In the genomic region with DNA sequence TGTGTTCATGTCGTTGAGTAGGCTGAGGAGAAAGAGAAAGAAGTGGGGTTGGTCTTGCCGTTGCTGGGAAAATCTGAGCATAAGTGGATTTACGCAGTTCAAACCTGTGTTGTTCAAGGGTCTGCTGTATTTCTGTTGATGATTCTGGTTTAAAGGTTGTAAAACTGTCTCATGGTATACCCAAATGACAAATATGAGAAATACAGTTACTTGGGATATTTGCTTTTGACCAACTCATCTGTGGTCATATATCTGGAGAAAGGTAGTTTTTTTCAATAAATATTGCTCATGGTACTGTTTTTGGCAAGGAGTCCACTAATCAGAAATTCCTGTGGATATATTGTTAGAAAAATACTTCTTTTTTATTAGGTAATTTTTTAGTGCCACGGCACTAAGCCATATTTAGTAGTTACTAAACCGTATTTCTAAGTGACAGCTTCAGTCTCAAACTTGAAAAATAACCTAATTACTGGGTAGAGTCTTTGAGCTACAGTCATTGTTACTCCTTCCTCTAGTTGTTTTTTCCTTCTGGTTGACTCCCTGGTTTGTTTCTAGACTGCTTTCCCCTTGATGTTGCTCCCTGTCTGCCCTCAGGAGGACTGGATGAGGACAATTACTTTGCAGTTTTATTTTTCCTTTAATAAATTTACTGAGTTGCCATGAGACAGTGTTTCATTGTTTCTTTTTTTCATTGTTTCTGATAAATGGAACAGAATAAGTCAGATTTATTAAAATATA, we compare ENCODE assay signal across 16 cellular contexts. TPM values are rescaled to one million over a fixed set of nuclear protein-coding genes. Genes with fewer than 3 reads are reported as not detected.
DNase-seq lines count a peak whose midpoint lies in the region; ATAC-seq and TF ChIP-seq lines count a peak whose summit lies in the region.
"Had no signal": no experiment of that assay in that cellular context is flagged by ENCODE, and none has a peak within 500 bp of the region (broad histone marks: within the 10 kb centered on the region; RNA-seq: fewer than 3 reads in every experiment).

No MANE protein-coding gene starts in this region.

- ATAC-seq in Right ventricle myocardium superior (ENCODE audit: poor library complexity) (no peak), T-cell (replicated peaks in 1 of 4) (no peak), HG02840 (IDR thresholded peaks at IDR 0.05; ENCODE audit: low FRiP score, unreplicated experiment) (no peak)

- H3K4me3 Mint-ChIP-seq in T-cell (no peak overlapping the region), endothelial cell (ENCODE audit: unreplicated experiment) (no peak overlapping the region)
- H3K4me3 Mint-ChIP-seq in activated T-helper 1 cell treated with anti-CD3 and anti-CD28 coated beads, Interleukin-12 subunit alpha, Interleukin-12 subunit beta, Interleukin-2, Interleukin-4 antibody, amounts not matched to agents 30 ng/mL and 10 ng/mL and 1 ng/mL, durations not matched to agents 14 hours and 24 hours and 36 hours = no peak overlapping the region
- H3K4me3 Mint-ChIP-seq: IgD-negative memory B cell had no signal

- no peaks in the 10 kb centered on the region for H3K9me3 Mint-ChIP-seq in T-cell
- H3K9me3 Mint-ChIP-seq in endothelial cell (ENCODE audit: unreplicated experiment) = no peaks in the 10 kb centered on the region
- H3K9me3 Mint-ChIP-seq in activated T-helper 1 cell treated with anti-CD3 and anti-CD28 coated beads, Interleukin-12 subunit alpha, Interleukin-12 subunit beta, Interleukin-2, Interleukin-4 antibody, amounts not matched to agents 30 ng/mL and 10 ng/mL and 1 ng/mL, durations not matched to agents 14 hours and 24 hours and 36 hours = no peaks in the 10 kb centered on the region
- H3K9me3 Mint-ChIP-seq: IgD-negative memory B cell had no signal

- DNase-seq in cardiac muscle cell (ENCODE audit: low read depth in 1 of 2, low spot score in 1 of 2) (no peak), Right ventricle myocardium superior (no peak), T-cell (no peak), endothelial cell (ENCODE audit: low spot score) (no peak), uterus (no peak), pons (ENCODE audit: low spot score) (no peak)
- DNase-seq in activated T-helper 1 cell treated with anti-CD3 and anti-CD28 coated beads, Interleukin-12 subunit alpha, Interleukin-12 subunit beta, Interleukin-2, Interleukin-4 antibody, amounts not matched to agents 30 ng/mL and 10 ng/mL and 1 ng/mL, durations not matched to agents 14 hours and 24 hours and 36 hours (ENCODE audit: low spot score) = no peak
- DNase-seq: BE2C, DMS 273 treated with DMSO at 0.1 percent for 48 hours, H7, NCI-H1417, NCI-H2029, NCI-H2171 treated with DMSO at 0.1 percent for 48 hours, SHP77 treated with DMSO at 0.1 percent for 48 hours had no signal

- H3K9me3 ChIP-seq in cardiac muscle cell (ENCODE audit: low read depth) (no peaks in the 10 kb centered on the region), uterus (no peaks in the 10 kb centered on the region)
- H3K9me3 ChIP-seq: BE2C had no signal

- H3K27me3 ChIP-seq in cardiac muscle cell (no peaks in the 10 kb centered on the region), uterus (no peaks in the 10 kb centered on the region)
- H3K27me3 ChIP-seq: BE2C had no signal

- H3K27ac ChIP-seq in cardiac muscle cell (peak overlapping the region; percentile 30), uterus (peak overlapping the region in 1 of 2 donors; percentile 26)

- H3K4me1 ChIP-seq in cardiac muscle cell (ENCODE audit: low read depth) (no peaks in the 10 kb centered on the region), uterus (no peaks in the 10 kb centered on the region)
- H3K4me1 ChIP-seq: BE2C had no signal

- H3K27me3 Mint-ChIP-seq in T-cell (no peaks in the 10 kb centered on the region), endothelial cell (ENCODE audit: unreplicated experiment) (no peaks in the 10 kb centered on the region)
- H3K27me3 Mint-ChIP-seq in activated T-helper 1 cell treated with anti-CD3 and anti-CD28 coated beads, Interleukin-12 subunit alpha, Interleukin-12 subunit beta, Interleukin-2, Interleukin-4 antibody, amounts not matched to agents 30 ng/mL and 10 ng/mL and 1 ng/mL, durations not matched to agents 14 hours and 24 hours and 36 hours (ENCODE audit: insufficient read depth) = no peaks in the 10 kb centered on the region
- H3K27me3 Mint-ChIP-seq: IgD-negative memory B cell had no signal

- peaks cover 44% of the 10 kb centered on the region for H3K36me3 Mint-ChIP-seq in T-cell
- peaks cover 28% of the 10 kb centered on the region for H3K36me3 Mint-ChIP-seq in endothelial cell (ENCODE audit: low read depth, unreplicated experiment)
- peaks cover 14% of the 10 kb centered on the region for H3K36me3 Mint-ChIP-seq in activated T-helper 1 cell treated with anti-CD3 and anti-CD28 coated beads, Interleukin-12 subunit alpha, Interleukin-12 subunit beta, Interleukin-2, Interleukin-4 antibody, amounts not matched to agents 30 ng/mL and 10 ng/mL and 1 ng/mL, durations not matched to agents 14 hours and 24 hours and 36 hours (ENCODE audit: low read depth)

- TF ChIP-seq CTCF in cardiac muscle cell (IDR thresholded peaks at IDR 0.05; ENCODE audit: low read depth, low read length) = no peak
- no peak for TF ChIP-seq CTCF in endothelial cell (IDR thresholded peaks at IDR 0.05; ENCODE audit: unreplicated experiment)
- no peak for TF ChIP-seq CTCF in uterus (IDR thresholded peaks at IDR 0.05)

- CTCF ChIA-PET in T-cell (lab: Charles Lee) = no interaction called here

- H3K4me3 ChIP-seq in cardiac muscle cell (no peak overlapping the region), uterus (no peak overlapping the region)

- H3K27ac Mint-ChIP-seq in T-cell (peak overlapping the region; percentile 22 to 72), endothelial cell (ENCODE audit: unreplicated experiment) (peak overlapping the region; percentile 58)
- no peak overlapping the region for H3K27ac Mint-ChIP-seq in activated T-helper 1 cell treated with anti-CD3 and anti-CD28 coated beads, Interleukin-12 subunit alpha, Interleukin-12 subunit beta, Interleukin-2, Interleukin-4 antibody, amounts not matched to agents 30 ng/mL and 10 ng/mL and 1 ng/mL, durations not matched to agents 14 hours and 24 hours and 36 hours

- intact Hi-C loops in Right ventricle myocardium superior (cut with DNase I) = no loop called here
- intact Hi-C loops in activated T-helper 1 cell treated with anti-CD3 and anti-CD28 coated beads, Interleukin-12 subunit alpha, Interleukin-12 subunit beta, Interleukin-2, Interleukin-4 antibody, amounts not matched to agents 30 ng/mL and 10 ng/mL and 1 ng/mL, durations not matched to agents 14 hours and 24 hours and 36 hours (cut with micrococcal nuclease) = no loop called here
- intact Hi-C loops in uterus (cut with DNase I; ENCODE audit: low total_unique reads) = no loop called here

- H3K36me3 ChIP-seq in cardiac muscle cell = peaks cover 39% of the 10 kb centered on the region
- no peaks in the 10 kb centered on the region for H3K36me3 ChIP-seq in uterus

- H3K4me1 Mint-ChIP-seq in T-cell (peaks cover 3 to 6% (median 5%) of the 10 kb centered on the region in 3 donors), endothelial cell (ENCODE audit: unreplicated experiment) (peaks cover 10% of the 10 kb centered on the region)
- H3K4me1 Mint-ChIP-seq in activated T-helper 1 cell treated with anti-CD3 and anti-CD28 coated beads, Interleukin-12 subunit alpha, Interleukin-12 subunit beta, Interleukin-2, Interleukin-4 antibody, amounts not matched to agents 30 ng/mL and 10 ng/mL and 1 ng/mL, durations not matched to agents 14 hours and 24 hours and 36 hours (ENCODE audit: low read depth) = no peaks in the 10 kb centered on the region

- no peak for TF ChIP-seq POLR2A in uterus (IDR thresholded peaks at IDR 0.05)

- POLR2A ChIA-PET in T-cell (lab: Charles Lee) = interaction anchor here in 1 of 2 donors (0.5 kb wide), 1 partner anchor 148 kb away, joined by 3 read pairs; no protein-coding TSS in a partner anchor

RNA-seq across cellular contexts. Expression of gene MOB4, which starts 31.5 kb away (rescaled TPM):
- total RNA-seq in cardiac muscle cell = 26.4 and 33.0 TPM in 2 replicates
- 96.4 and 115 TPM in 2 replicates for polyA plus RNA-seq in cardiac muscle cell
- total RNA-seq in Right ventricle myocardium superior = 27.6 TPM
- total RNA-seq in T-cell = 10 to 100 TPM; 16.6 to 20.2 (median 17.7) TPM
- total RNA-seq in endothelial cell (ENCODE audit: unreplicated experiment) = 31.0 TPM
- total RNA-seq in activated T-helper 1 cell treated with anti-CD3 and anti-CD28 coated beads, Interleukin-12 subunit alpha, Interleukin-12 subunit beta, Interleukin-2, Interleukin-4 antibody, amounts not matched to agents 30 ng/mL and 10 ng/mL and 1 ng/mL, durations not matched to agents 14 hours and 24 hours and 36 hours = 25.1 and 27.2 TPM in 2 replicates
- 10 to 100 TPM; 23.3 to 58.6 (median 43.0) TPM for total RNA-seq in uterus

RNA-seq across cellular contexts. Expression of gene HSPE1, which starts 47.2 kb away (rescaled TPM):
- total RNA-seq in cardiac muscle cell (175 and 369 TPM in 2 replicates), Right ventricle myocardium superior (107 TPM), T-cell (10 to 100 TPM; 49.9 to 72.7 (median 55.1) TPM), endothelial cell (ENCODE audit: unreplicated experiment) (73.6 TPM), uterus (10 to 100 TPM; 22.3 to 55.0 (median 39.4) TPM)
- 481 and 620 TPM in 2 replicates for polyA plus RNA-seq in cardiac muscle cell
- 325 and 343 TPM in 2 replicates for total RNA-seq in activated T-helper 1 cell treated with anti-CD3 and anti-CD28 coated beads, Interleukin-12 subunit alpha, Interleukin-12 subunit beta, Interleukin-2, Interleukin-4 antibody, amounts not matched to agents 30 ng/mL and 10 ng/mL and 1 ng/mL, durations not matched to agents 14 hours and 24 hours and 36 hours

RNA-seq across cellular contexts. Expression of gene HSPD1, which starts 47.7 kb away (rescaled TPM):
- total RNA-seq in cardiac muscle cell (319 and 371 TPM in 2 replicates), Right ventricle myocardium superior (131 TPM), T-cell (100 to 1,000 TPM; 125 to 164 (median 130) TPM), endothelial cell (ENCODE audit: unreplicated experiment) (212 TPM), uterus (100 to 1,000 TPM in 3 of 4 donors, 10 to 100 TPM in 1; 76.8 to 258 (median 161) TPM)
- polyA plus RNA-seq in cardiac muscle cell = 484 and 551 TPM in 2 replicates
- 811 and 821 TPM in 2 replicates for total RNA-seq in activated T-helper 1 cell treated with anti-CD3 and anti-CD28 coated beads, Interleukin-12 subunit alpha, Interleukin-12 subunit beta, Interleukin-2, Interleukin-4 antibody, amounts not matched to agents 30 ng/mL and 10 ng/mL and 1 ng/mL, durations not matched to agents 14 hours and 24 hours and 36 hours
